In genomic region chr5:72569423-72569939, GRCh38 we compare ENCODE assay signal across 14 cellular contexts.
DNase-seq lines count a peak whose midpoint lies in the region; ATAC-seq, FAIRE-seq and TF ChIP-seq lines count a peak whose summit lies in the region.
"Had no signal": no experiment of that assay in that cellular context is flagged by ENCODE, and none has a peak within 500 bp of the region (broad histone marks: within the 10 kb centered on the region; RNA-seq: fewer than 3 reads in every experiment).

No MANE protein-coding gene starts in this region.

- H3K4me3 ChIP-seq in K562 (no peak overlapping the region), trophoblast cell (ENCODE audit: low read depth, low read length) (no peak overlapping the region), mesendoderm (ENCODE audit: low read length) (no peak overlapping the region)
- H3K4me3 ChIP-seq: A549, BLaER1, GM23248 had no signal

- H3K18ac ChIP-seq in trophoblast cell (ENCODE audit: low read length), result no peak overlapping the region
- H3K18ac ChIP-seq in mesendoderm (ENCODE audit: low read length), result no peak overlapping the region

- in situ Hi-C loops in K562 (cut with MboI), result no loop called here

- no peak overlapping the region for H4K12ac ChIP-seq in trophoblast cell (ENCODE audit: low read depth, low read length)

- H3K79me2 ChIP-seq in K562 (ENCODE audit: control insufficient read depth, insufficient read depth, low read length) (no peaks in the 10 kb centered on the region), trophoblast cell (ENCODE audit: control insufficient read depth, insufficient read depth, low read length, poor library complexity) (no peaks in the 10 kb centered on the region), mesendoderm (ENCODE audit: control insufficient read depth, insufficient read depth, low read length) (no peaks in the 10 kb centered on the region)

- intact Hi-C loops in K562 (cut with micrococcal nuclease), result no loop called here

- no peak for TF ChIP-seq CTCF in K562 (IDR thresholded peaks at IDR 0.05 in 2 of 3, conservative IDR thresholded peaks at IDR 0.05 in 1 of 3; ENCODE audit: insufficient read depth in 2 of 3, low read depth in 1 of 3, low read length in 3 of 3)

- no peaks in the 10 kb centered on the region for H4K20me1 ChIP-seq in K562 (replicated peaks; ENCODE audit: control insufficient read depth, insufficient read depth, low read length)
- H4K20me1 ChIP-seq: BLaER1 had no signal

- H3K79me1 ChIP-seq in trophoblast cell (ENCODE audit: low read length) (peaks cover 7% of the 10 kb centered on the region), mesendoderm (ENCODE audit: low read length) (no peaks in the 10 kb centered on the region)

- POLR2A ChIA-PET in K562 (lab: Yijun Ruan, JAX), result interaction anchor here (0.6 kb wide), 1 partner anchor 207 kb away, joined by 3 read pairs; no protein-coding TSS in a partner anchor

- TF ChIP-seq POLR2A in K562 (conservative IDR thresholded peaks at IDR 0.05), result no peak

- H3K9me3 ChIP-seq in K562 (replicated peaks; ENCODE audit: control insufficient read depth, insufficient read depth, low read depth, low read length), result no peaks in the 10 kb centered on the region
- H3K9me3 ChIP-seq in trophoblast cell (ENCODE audit: insufficient read depth, low read depth, low read length), result no peaks in the 10 kb centered on the region
- H3K9me3 ChIP-seq: A549, BLaER1, Caco-2 had no signal

- TF ChIP-seq EP300 in K562 (IDR thresholded peaks at IDR 0.05; ENCODE audit: low read length), result no peak

- no peak overlapping the region for H3K9ac ChIP-seq in K562 (ENCODE audit: insufficient read depth in 1 of 2, low read depth in 2 of 2, low read length in 2 of 2)
- no peak overlapping the region for H3K9ac ChIP-seq in trophoblast cell (ENCODE audit: low read length)
- H3K9ac ChIP-seq in mesendoderm (ENCODE audit: low read length), result no peak overlapping the region
- H3K9ac ChIP-seq: BLaER1, GM23248 had no signal

- 34% methylated on average over 4 of the region's 5 CpGs for WGBS in K562 (ENCODE audit: insufficient coverage, low coverage, missing lambda C conversion rate)
- WGBS in trophoblast cell (ENCODE audit: extremely low coverage, insufficient coverage, insufficient read length), result no CpG with 5 or more reads among the region's 5 CpGs
- no CpG with 5 or more reads among the region's 5 CpGs for WGBS in mesendoderm (ENCODE audit: extremely low coverage, insufficient coverage, low lambda C conversion rate)

- peak overlapping the region; percentile 38 for H2BK12ac ChIP-seq in trophoblast cell (ENCODE audit: low read length)

- H3K9me1 ChIP-seq in K562 (ENCODE audit: control insufficient read depth, insufficient read depth, low read length), result no peaks in the 10 kb centered on the region

- CTCF ChIA-PET in K562 (lab: Yijun Ruan, JAX; ENCODE audit: low intra/inter-chr PET ratio), result no interaction called here

- no peak for TF ChIP-seq RAD21 in K562 (CRISPR knock-in tag; conservative IDR thresholded peaks at IDR 0.05 in 1 of 2, IDR thresholded peaks at IDR 0.05 in 1 of 2)

- FAIRE-seq in K562 (lab: Jason Lieb, UNC), result no peak

- H3K36me3 ChIP-seq in K562 (ENCODE audit: control insufficient read depth, insufficient read depth, low read length) (no peaks in the 10 kb centered on the region), trophoblast cell (ENCODE audit: control insufficient read depth in 1 of 2, insufficient read depth in 2 of 2, low read length in 2 of 2) (no peaks in the 10 kb centered on the region), mesendoderm (ENCODE audit: control insufficient read depth, insufficient read depth, low read length) (no peaks in the 10 kb centered on the region)
- H3K36me3 ChIP-seq: BLaER1 had no signal

- no peak overlapping the region for H4K91ac ChIP-seq in trophoblast cell (ENCODE audit: low read depth, low read length)

- no peak overlapping the region for H3K56ac ChIP-seq in mesendoderm (ENCODE audit: low read length)

- no peak overlapping the region for H4K5ac ChIP-seq in mesendoderm (ENCODE audit: low read length)

- no peak overlapping the region for H3K27ac ChIP-seq in K562 (ENCODE audit: extremely low read depth, low read depth, low read length)
- no peak overlapping the region for H3K27ac ChIP-seq in trophoblast cell (ENCODE audit: low read depth, low read length)
- H3K27ac ChIP-seq in mesendoderm (ENCODE audit: low read depth, low read length), result no peak overlapping the region
- H3K27ac ChIP-seq: A549, BLaER1, GM23248 had no signal

- H3K4ac ChIP-seq in trophoblast cell (ENCODE audit: low read depth, low read length) (no peak overlapping the region), mesendoderm (ENCODE audit: low read depth, low read length) (no peak overlapping the region)

- H3K27me3 ChIP-seq in K562 (ENCODE audit: control insufficient read depth in 2 of 2, insufficient read depth in 2 of 2, low read length in 2 of 2) (no peaks in the 10 kb centered on the region), trophoblast cell (ENCODE audit: insufficient read depth, low read length) (no peaks in the 10 kb centered on the region), mesendoderm (ENCODE audit: insufficient read depth, low read length, poor library complexity) (no peaks in the 10 kb centered on the region)
- H3K27me3 ChIP-seq: BLaER1 had no signal

- H3K4me2 ChIP-seq in K562 (ENCODE audit: insufficient read depth, low read length) (no peak overlapping the region), trophoblast cell (ENCODE audit: low read length) (no peak overlapping the region), mesendoderm (ENCODE audit: low read length) (no peak overlapping the region)
- H3K4me2 ChIP-seq: A549, BLaER1 had no signal

- no peak; the same call in 2 of the 3 replicates for ATAC-seq in K562
- ATAC-seq in GM21367 (IDR thresholded peaks at IDR 0.05; ENCODE audit: unreplicated experiment), result no peak
- ATAC-seq: A549 had no signal

- no peak overlapping the region for H2BK5ac ChIP-seq in trophoblast cell (ENCODE audit: low read depth, low read length, poor library complexity)
- no peak overlapping the region for H2BK5ac ChIP-seq in mesendoderm (ENCODE audit: low read length)

- no peak overlapping the region for H3K14ac ChIP-seq in trophoblast cell (ENCODE audit: low read length)

- DNase-seq in K562 (ENCODE audit: extremely low read depth in 1 of 4, low spot score in 3 of 4) (no peak), middle frontal gyrus (ENCODE audit: extremely low spot score, low spot score) (peak; percentile 50), trophoblast cell (no peak), NCI-H2171 treated with DMSO at 0.1 percent for 48 hours (lab: John Stamatoyannopoulos, UW) (no peak), mesendoderm (no peak)
- no peak for DNase-seq in stimulated activated CD4-positive, alpha-beta T cell treated with anti-CD3 and anti-CD28 coated beads, Interleukin-4, amount 100 ng/mL, for 4 hours
- DNase-seq: Caco-2; CD8-positive, alpha-beta memory T cell; H7; KBM-7 had no signal

- peak overlapping the region; percentile 70 for H2AFZ ChIP-seq in K562 (ENCODE audit: low read depth, low read length)
- H2AFZ ChIP-seq in trophoblast cell (ENCODE audit: insufficient read depth, low read length, poor library complexity), result no peak overlapping the region
- H2AFZ ChIP-seq: GM23248 had no signal

- BruUV-seq in K562 (replicated peaks; lab: Mats Ljungman, UMichigan), result no TSS peak

- H2AK5ac ChIP-seq in trophoblast cell (ENCODE audit: low read length), result no peak overlapping the region
- H2AK5ac ChIP-seq in mesendoderm (ENCODE audit: low read length), result no peak overlapping the region

- no peak overlapping the region for H2BK15ac ChIP-seq in mesendoderm (replicated peaks; ENCODE audit: low read depth)

- H4K8ac ChIP-seq in trophoblast cell (ENCODE audit: low read depth, low read length) (no peak overlapping the region), mesendoderm (ENCODE audit: low read depth, low read length) (no peak overlapping the region)

- no peak overlapping the region for H3K23ac ChIP-seq in trophoblast cell (ENCODE audit: low read length)
- H3K23ac ChIP-seq in mesendoderm (ENCODE audit: low read length), result no peak overlapping the region

- H2BK120ac ChIP-seq in trophoblast cell (ENCODE audit: insufficient read depth, low read length, poor library complexity) (no peak overlapping the region), mesendoderm (ENCODE audit: low read depth, low read length) (no peak overlapping the region)

- H3K4me1 ChIP-seq in K562 (replicated peaks in 1 of 2; ENCODE audit: control insufficient read depth in 2 of 2, insufficient read depth in 2 of 2, low read length in 2 of 2), result peaks cover 3 to 20% of the 10 kb centered on the region in 2 experiments; a peak in 4 of 5 replicates
- H3K4me1 ChIP-seq in trophoblast cell (ENCODE audit: control insufficient read depth in 1 of 2, insufficient read depth in 2 of 2, low read length in 2 of 2), result no peaks in the 10 kb centered on the region
- no peaks in the 10 kb centered on the region for H3K4me1 ChIP-seq in mesendoderm (ENCODE audit: control insufficient read depth, low read depth, low read length)
- H3K4me1 ChIP-seq: A549, BLaER1, Caco-2 had no signal

TF ChIP-seq in K562, 482 proteins besides CTCF, POLR2A, EP300 and RAD21 (continues in another document):
- TF ChIP-seq POLR2AphosphoS2 (IDR thresholded peaks at IDR 0.05; ENCODE audit: low read length) (no peak), SOX6 (IDR thresholded peaks at IDR 0.05) (no peak), CBFA2T3 (IDR thresholded peaks at IDR 0.05) (0 out of 2 replicates have a peak, but pooled peaks have one; percentile 7), TCF7L2 (IDR thresholded peaks at IDR 0.05; ENCODE audit: low read depth, low read length) (no peak)
- TF ChIP-seq, protein P1, sequence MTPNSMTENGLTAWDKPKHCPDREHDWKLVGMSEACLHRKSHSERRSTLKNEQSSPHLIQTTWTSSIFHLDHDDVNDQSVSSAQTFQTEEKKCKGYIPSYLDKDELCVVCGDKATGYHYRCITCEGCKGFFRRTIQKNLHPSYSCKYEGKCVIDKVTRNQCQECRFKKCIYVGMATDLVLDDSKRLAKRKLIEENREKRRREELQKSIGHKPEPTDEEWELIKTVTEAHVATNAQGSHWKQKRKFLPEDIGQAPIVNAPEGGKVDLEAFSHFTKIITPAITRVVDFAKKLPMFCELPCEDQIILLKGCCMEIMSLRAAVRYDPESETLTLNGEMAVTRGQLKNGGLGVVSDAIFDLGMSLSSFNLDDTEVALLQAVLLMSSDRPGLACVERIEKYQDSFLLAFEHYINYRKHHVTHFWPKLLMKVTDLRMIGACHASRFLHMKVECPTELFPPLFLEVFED (CRISPR knock-in tag; conservative IDR thresholded peaks at IDR 0.05), result no peak
